Comparison of ENCODE assay signal across 21 cellular contexts in genomic region chr11:121560251-121560650, GRCh38.
"Had no signal": no experiment of that assay in that cellular context is flagged by ENCODE, and none has a peak within 500 bp of the region (broad histone marks: within the 10 kb centered on the region; RNA-seq: fewer than 3 reads in every experiment).

No MANE protein-coding gene starts in this region.

- H3K9me3 Mint-ChIP-seq: activated naive CD4-positive, alpha-beta T cell treated with anti-CD3 and anti-CD28 coated beads, Interleukin-2, amount 10 ng/mL, durations not matched to agents 7 days and 5 days; T-helper 2 cell treated with Interferon-gamma antibody and Interleukin-4, amounts not matched to agents 5 μg/mL and 100 μg/mL, for 36 hours had no signal

- H3K9me3 ChIP-seq: breast epithelium, colonic mucosa, esophagus squamous epithelium, gastrocnemius medialis, mucosa of descending colon, sigmoid colon, upper lobe of left lung had no signal

- DNase-seq: activated CD4-positive, CD25-positive, alpha-beta regulatory T cell treated with anti-CD3 and anti-CD28 coated beads, Interleukin-2, amount 50 U/mL, for 72 hours; activated CD8-positive, alpha-beta memory T cell treated with anti-CD3 and anti-CD28 coated beads for 24 hours; activated CD8-positive, alpha-beta memory T cell treated with anti-CD3 and anti-CD28 coated beads, Interleukin-2, amount 50 U/mL, for 4 hours; activated naive CD4-positive, alpha-beta T cell treated with anti-CD3 and anti-CD28 coated beads, Interleukin-2, amount 10 ng/mL, durations not matched to agents 7 days and 5 days; activated T-cell treated with anti-CD3 and anti-CD28 coated beads, Interleukin-2, amount 50 U/mL, for 48 hours; amniotic stem cell; colonic mucosa; esophagus squamous epithelium; gastrocnemius medialis; hypothalamus; mesenchymal stem cell; mucosa of descending colon; sigmoid colon; stimulated activated CD4-positive, alpha-beta T cell treated with anti-CD3 and anti-CD28 coated beads, Interleukin-4, amount 100 ng/mL, for 24 hours; stimulated activated naive CD4-positive, alpha-beta T cell treated with Interleukin-2 at 50 U/mL for 16 hours; upper lobe of left lung had no signal

- H3K27me3 ChIP-seq: breast epithelium, colonic mucosa, esophagus squamous epithelium, gastrocnemius medialis, sigmoid colon, upper lobe of left lung had no signal

- H3K27ac ChIP-seq: breast epithelium, colonic mucosa, esophagus squamous epithelium, gastrocnemius medialis, sigmoid colon, upper lobe of left lung, VCaP had no signal

- H3K27me3 Mint-ChIP-seq: activated naive CD4-positive, alpha-beta T cell treated with anti-CD3 and anti-CD28 coated beads, Interleukin-2, amount 10 ng/mL, durations not matched to agents 7 days and 5 days had no signal

- H3K4me1 ChIP-seq: breast epithelium, colonic mucosa, esophagus squamous epithelium, gastrocnemius medialis, sigmoid colon had no signal

- H3K27ac Mint-ChIP-seq: activated naive CD4-positive, alpha-beta T cell treated with anti-CD3 and anti-CD28 coated beads, Interleukin-2, amount 10 ng/mL, durations not matched to agents 7 days and 5 days; T-helper 2 cell treated with Interferon-gamma antibody and Interleukin-4, amounts not matched to agents 5 μg/mL and 100 μg/mL, for 36 hours had no signal

- FAIRE-seq: islet of Langerhans had no signal

- H3K4me3 ChIP-seq: breast epithelium, colonic mucosa, esophagus squamous epithelium, gastrocnemius medialis, mucosa of descending colon, sigmoid colon, upper lobe of left lung had no signal

- H3K4me3 Mint-ChIP-seq: activated naive CD4-positive, alpha-beta T cell treated with anti-CD3 and anti-CD28 coated beads, Interleukin-2, amount 10 ng/mL, durations not matched to agents 7 days and 5 days; T-helper 2 cell treated with Interferon-gamma antibody and Interleukin-4, amounts not matched to agents 5 μg/mL and 100 μg/mL, for 36 hours had no signal

- ATAC-seq: gastrocnemius medialis, mucosa of descending colon, SK-N-SH treated with all-trans-retinoic acid at 6 μM for 48 hours had no signal

- H3K36me3 ChIP-seq: breast epithelium, gastrocnemius medialis had no signal
